10 cellular contexts compared by ENCODE assay signal in the genomic region with DNA sequence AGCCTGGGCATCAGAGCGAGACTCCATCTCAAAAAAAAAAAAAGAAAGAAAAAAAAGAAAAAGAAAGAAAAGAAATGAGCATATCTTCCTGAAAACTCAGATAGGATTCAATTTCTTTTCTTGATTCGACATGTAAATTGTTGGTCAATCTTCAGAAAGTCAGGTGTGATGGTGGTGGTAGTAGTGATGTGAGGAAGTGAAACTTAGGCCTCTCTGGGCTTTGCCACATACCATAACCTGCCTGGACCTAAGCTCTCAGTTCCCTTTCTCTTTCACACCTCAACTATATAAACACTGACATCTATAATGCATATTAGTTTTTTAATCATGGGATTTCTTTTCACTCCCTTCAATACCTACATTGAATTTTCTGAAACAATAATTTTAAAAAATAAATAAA.
DNase-seq lines count a peak whose midpoint lies in the region; ATAC-seq and TF ChIP-seq lines count a peak whose summit lies in the region.
"Had no signal": no experiment of that assay in that cellular context is flagged by ENCODE, and none has a peak within 500 bp of the region (broad histone marks: within the 10 kb centered on the region; RNA-seq: fewer than 3 reads in every experiment).

No MANE protein-coding gene starts in this region.

- ATAC-seq in GM18499 (IDR thresholded peaks at IDR 0.05; ENCODE audit: insufficient read depth, unreplicated experiment): peak; percentile 97
- peak; percentile 99 for ATAC-seq in GM19463 (IDR thresholded peaks at IDR 0.05; ENCODE audit: unreplicated experiment)
- ATAC-seq in HG02885 (IDR thresholded peaks at IDR 0.05; ENCODE audit: poor library complexity, unreplicated experiment): peak; percentile 99
- ATAC-seq in HG03565 (IDR thresholded peaks at IDR 0.05; ENCODE audit: unreplicated experiment): peak; percentile 98

- H3K4me1 ChIP-seq in uterus: no peaks in the 10 kb centered on the region

- TF ChIP-seq CTCF in uterus (IDR thresholded peaks at IDR 0.05): no peak

- H3K27ac ChIP-seq in uterus: no peak overlapping the region

- no peaks in the 10 kb centered on the region for H3K36me3 ChIP-seq in uterus

- DNase-seq in uterus: no peak
- no peak for DNase-seq in stimulated activated CD4-positive, alpha-beta T cell treated with anti-CD3 and anti-CD28 coated beads, Interleukin-4, amount 100 ng/mL, for 4 hours
- no peak for DNase-seq in mucosa of gallbladder (ENCODE audit: low spot score)
- no peak for DNase-seq in NCI-H82 (lab: John Stamatoyannopoulos, UW)
- DNase-seq: kidney, NCI-H1436 had no signal

- no peak for TF ChIP-seq POLR2A in uterus (IDR thresholded peaks at IDR 0.05)

- no peak overlapping the region for H3K4me3 ChIP-seq in uterus

- H3K9me3 ChIP-seq in uterus: no peaks in the 10 kb centered on the region

- H3K27me3 ChIP-seq in uterus: no peaks in the 10 kb centered on the region

- intact Hi-C loops in uterus (cut with DNase I; ENCODE audit: low total_unique reads): no loop called here
